In genomic region chr6:54060286-54060685, GRCh38 we compare ENCODE assay signal across 15 cellular contexts. TPM values are rescaled to one million over a fixed set of nuclear protein-coding genes. Genes with fewer than 3 reads are reported as not detected.
A peak's percentile ranks its signal among the peaks of the same experiment; 100 is the strongest.
DNase-seq lines count a peak whose midpoint lies in the region; ATAC-seq and TF ChIP-seq lines count a peak whose summit lies in the region.
"Had no signal": no experiment of that assay in that cellular context is flagged by ENCODE, and none has a peak within 500 bp of the region (broad histone marks: within the 10 kb centered on the region; RNA-seq: fewer than 3 reads in every experiment).

No MANE protein-coding gene starts in this region.

- no peaks in the 10 kb centered on the region for H4K20me1 ChIP-seq in IMR-90 (ENCODE audit: insufficient read depth, low read length)

- no peak overlapping the region for H3K18ac ChIP-seq in IMR-90 (ENCODE audit: low read depth, low read length)

- no peak for TF ChIP-seq EP300 in esophagus muscularis mucosa (IDR thresholded peaks at IDR 0.05)

- DNase-seq in IMR-90: peak; percentile 53
- peak; percentile 72 for DNase-seq in dermis blood vessel endothelial cell
- peak; percentile 25 for DNase-seq in kidney tubule cell (ENCODE audit: low spot score)
- no peak for DNase-seq in HuH-7.5 (ENCODE audit: low spot score)
- no peak for DNase-seq in OCI-M2 (lab: John Stamatoyannopoulos, UW; ENCODE audit: unreplicated experiment)
- no peak for DNase-seq in DMS 273 treated with DMSO at 0.1 percent for 48 hours (lab: John Stamatoyannopoulos, UW)
- no peak for DNase-seq in esophagus muscularis mucosa (ENCODE audit: extremely low spot score)
- DNase-seq: activated naive CD4-positive, alpha-beta T cell; left colon; stimulated activated CD4-positive, alpha-beta T cell treated with anti-CD3 and anti-CD28 coated beads, Interleukin-15, amount 100 ng/mL, for 24 hours had no signal

- 0 out of 2 replicates have a peak overlapping the region, but pooled peaks have one; percentile 4 for H2BK20ac ChIP-seq in IMR-90 (ENCODE audit: low read depth, low read length)

- 0 out of 2 replicates have a peak overlapping the region, but pooled peaks have one; percentile 65 for H3K14ac ChIP-seq in IMR-90 (replicated peaks; ENCODE audit: low read depth, low read length)

- TF ChIP-seq CTCF in IMR-90 (conservative IDR thresholded peaks at IDR 0.05; ENCODE audit: low read depth, low read length) (no peak), esophagus muscularis mucosa (IDR thresholded peaks at IDR 0.05) (no peak)

- no peak overlapping the region for H3K23ac ChIP-seq in IMR-90 (ENCODE audit: low read depth, low read length)

- dilution Hi-C loops in IMR-90 (cut with HindIII; ENCODE audit: low sequenced_read_pairs, unreplicated experiment): no loop called here

- H3K4me2 ChIP-seq in IMR-90 (ENCODE audit: low read depth, low read length): no peak overlapping the region; the same call in 1 of the 2 replicates

- CTCF ChIA-PET in IMR-90 (lab: Yijun Ruan, JAX): no interaction called here

- no peak overlapping the region for H4K91ac ChIP-seq in IMR-90 (ENCODE audit: insufficient read depth, low read depth, low read length)

- ATAC-seq in IMR-90 (ENCODE audit: low read depth): peak; percentile 46
- ATAC-seq: foreskin keratinocyte, left colon had no signal

- H4K8ac ChIP-seq in IMR-90 (ENCODE audit: low read depth in 2 of 2, low read length in 2 of 2): no peak overlapping the region

- H2BK5ac ChIP-seq in IMR-90 (ENCODE audit: low read depth, low read length, poor library complexity, severe bottlenecking): no peak overlapping the region

- H3K27ac ChIP-seq in ACC112 (ENCODE audit: low read depth, low read length) (peak overlapping the region; percentile 56), IMR-90 (ENCODE audit: insufficient read depth, low read length) (no peak overlapping the region), esophagus muscularis mucosa (replicated peaks in 1 of 4) (no peak overlapping the region)

- intact Hi-C loops in IMR-90 (cut with micrococcal nuclease) (no loop called here), esophagus muscularis mucosa (cut with DNase I) (no loop called here)

- TF ChIP-seq RAD21 in IMR-90 (IDR thresholded peaks at IDR 0.05; ENCODE audit: low read length): no peak

- H3K9me3 ChIP-seq in IMR-90 (ENCODE audit: control insufficient read depth, insufficient read depth, low read length) (no peaks in the 10 kb centered on the region), esophagus muscularis mucosa (no peaks in the 10 kb centered on the region)

- 0 out of 2 replicates have a peak overlapping the region, but pooled peaks have one; percentile 37 for H3K4ac ChIP-seq in IMR-90 (ENCODE audit: low read depth, low read length)

- H2BK120ac ChIP-seq in IMR-90 (ENCODE audit: low read depth, low read length): no peak overlapping the region

- H3K4me3 ChIP-seq in ACC112 (ENCODE audit: low read depth, low read length) (peak overlapping the region; percentile 63; the same call in 1 of the 2 replicates), IMR-90 (ENCODE audit: insufficient read depth, low read depth, low read length) (no peak overlapping the region), esophagus muscularis mucosa (no peak overlapping the region)

- H3K36me3 ChIP-seq in ACC112 (ENCODE audit: insufficient read depth, low read length) (no peaks in the 10 kb centered on the region), IMR-90 (ENCODE audit: control insufficient read depth, insufficient read depth, low read length) (no peaks in the 10 kb centered on the region), esophagus muscularis mucosa (no peaks in the 10 kb centered on the region)

- no peak overlapping the region for H3K9ac ChIP-seq in IMR-90 (ENCODE audit: low read depth, low read length)

- peak overlapping the region; percentile 93 for H2AFZ ChIP-seq in ACC112 (ENCODE audit: low read length, unreplicated experiment)
- H2AFZ ChIP-seq in IMR-90 (replicated peaks; ENCODE audit: low read length, poor library complexity): no peak overlapping the region

- H2AK9ac ChIP-seq in IMR-90 (replicated peaks; ENCODE audit: low read depth, low read length, poor library complexity): no peak overlapping the region

- H3K27me3 ChIP-seq in ACC112 (ENCODE audit: insufficient read depth, low read length) (no peaks in the 10 kb centered on the region), IMR-90 (ENCODE audit: control insufficient read depth, insufficient read depth, low read length) (no peaks in the 10 kb centered on the region), esophagus muscularis mucosa (no peaks in the 10 kb centered on the region)
- H3K27me3 ChIP-seq: foreskin keratinocyte had no signal

- no TSS peak for BruUV-seq in IMR-90 (replicated peaks; lab: Mats Ljungman, UMichigan)

- H3K79me2 ChIP-seq in ACC112 (ENCODE audit: control insufficient read depth, insufficient read depth, low read length, unreplicated experiment): no peaks in the 10 kb centered on the region

- POLR2A ChIA-PET in IMR-90 (lab: Charles Lee; ENCODE audit: unreplicated experiment): no interaction called here

- H3K4me1 ChIP-seq in ACC112 (ENCODE audit: control insufficient read depth, insufficient read depth, low read length, unreplicated experiment) (peaks cover 17% of the 10 kb centered on the region), IMR-90 (ENCODE audit: control insufficient read depth, insufficient read depth, low read length) (0 out of 2 replicates have a peak, but pooled peaks cover 2% of the 10 kb centered on the region), esophagus muscularis mucosa (peaks cover 0 to 7% (median 3%) of the 10 kb centered on the region in 4 donors)
- H3K4me1 ChIP-seq: foreskin keratinocyte had no signal

- in situ Hi-C loops in IMR-90 (cut with MboI; ENCODE audit: low sequenced_read_pairs): no loop called here

- no peak overlapping the region; the same call in 1 of the 2 replicates for H2AK5ac ChIP-seq in IMR-90 (ENCODE audit: low read depth, low read length)

- H3K56ac ChIP-seq in IMR-90 (ENCODE audit: extremely low read depth, insufficient read depth, low read length): no peak overlapping the region

- no peaks in the 10 kb centered on the region for H3K9me1 ChIP-seq in IMR-90 (ENCODE audit: insufficient read depth, low read length)

- no peaks in the 10 kb centered on the region for H3K79me1 ChIP-seq in IMR-90 (ENCODE audit: low read depth in 1 of 2, low read length in 2 of 2)

- no CpG with 5 or more reads among the region's 2 CpGs for WGBS in IMR-90 (ENCODE audit: extremely low coverage in 2 of 2, insufficient read length in 1 of 2), 2 experiments
- 85% methylated on average over 2 of the region's 2 CpGs for WGBS in esophagus muscularis mucosa

- H2BK15ac ChIP-seq in IMR-90 (ENCODE audit: low read depth, low read length): no peak overlapping the region

- no peak overlapping the region for H4K5ac ChIP-seq in IMR-90 (ENCODE audit: low read depth, low read length)

- TF ChIP-seq POLR2A in IMR-90 (IDR thresholded peaks at IDR 0.05; ENCODE audit: low read depth, low read length) (no peak), esophagus muscularis mucosa (IDR thresholded peaks at IDR 0.05; ENCODE audit: low read depth) (no peak)

TF ChIP-seq in IMR-90, 13 proteins besides CTCF, POLR2A, EP300 and RAD21:
- TF ChIP-seq RCOR1 (IDR thresholded peaks at IDR 0.05; ENCODE audit: insufficient replicate concordance, low read length) (no peak), CEBPB (IDR thresholded peaks at IDR 0.05; ENCODE audit: low read depth, low read length) (no peak), NFE2L2 (IDR thresholded peaks at IDR 0.05; ENCODE audit: low read depth, low read length) (no peak), USF2 (IDR thresholded peaks at IDR 0.05; ENCODE audit: low read depth, low read length) (no peak), MAZ (IDR thresholded peaks at IDR 0.05; ENCODE audit: borderline replicate concordance, low read depth, low read length) (no peak), RFX5 (IDR thresholded peaks at IDR 0.05; ENCODE audit: low read depth, low read length) (no peak), BHLHE40 (IDR thresholded peaks at IDR 0.05; ENCODE audit: low read depth, low read length) (no peak), MAFK (IDR thresholded peaks at IDR 0.05; ENCODE audit: low read depth, low read length) (no peak), ELK1 (IDR thresholded peaks at IDR 0.05; ENCODE audit: borderline replicate concordance, low read depth, low read length) (no peak), FOS (IDR thresholded peaks at IDR 0.05; ENCODE audit: low read depth, low read length) (no peak), CHD1 (IDR thresholded peaks at IDR 0.05; ENCODE audit: low read depth, low read length) (no peak), SMC3 (IDR thresholded peaks at IDR 0.05; ENCODE audit: low read depth, low read length) (no peak), MXI1 (IDR thresholded peaks at IDR 0.05; ENCODE audit: borderline replicate concordance, low read depth, low read length) (no peak)

RNA-seq across cellular contexts. Expression of gene MLIP, which starts 51.0 kb away (rescaled TPM):
- total RNA-seq in IMR-90 (2012; rRNA removed) (not detected in 2 replicates), dermis blood vessel endothelial cell (2.6 and 4.4 TPM in 2 replicates), esophagus muscularis mucosa (1 to 10 TPM in 2 of 4 donors, under 1 TPM in 2; 0.42 to 3.5 (median 1.2) TPM)
- polyA plus RNA-seq in IMR-90 (2012; rRNA removed): not detected in 2 replicates
- polyA plus RNA-seq in IMR-90 (2012; cell fraction: cytosol; rRNA removed): not detected in 2 replicates
- polyA plus RNA-seq in IMR-90 (2012; cell fraction: nucleus; rRNA removed; ENCODE audit: low replicate concordance): not detected in 2 replicates
- total RNA-seq: activated CD8-positive, alpha-beta memory T cell treated with anti-CD3 and anti-CD28 coated beads for 36 hours; foreskin keratinocyte had no signal
- polyA plus RNA-seq: foreskin keratinocyte, IgD-negative memory B cell, neural cell had no signal

Comparison
In these comparisons a context has a peak if more than half of its experiments do, and no peak if none do; other contexts are left out.
1. DNase-seq: peak in IMR-90 (single experiment), dermis blood vessel endothelial cell (single experiment) and kidney tubule cell (single experiment); none in HuH-7.5 (single experiment), OCI-M2 (single experiment), DMS 273 treated with DMSO at 0.1 percent for 48 hours (single experiment) and esophagus muscularis mucosa (single experiment).